Comparison of ENCODE assay signal across 9 cellular contexts in genomic region chr10:35635576-35635975, GRCh38. TPM values are rescaled to one million over a fixed set of nuclear protein-coding genes. Genes with fewer than 3 reads are reported as not detected.
DNase-seq lines count a peak whose midpoint lies in the region; ATAC-seq and TF ChIP-seq lines count a peak whose summit lies in the region.
"Had no signal": no experiment of that assay in that cellular context is flagged by ENCODE, and none has a peak within 500 bp of the region (broad histone marks: within the 10 kb centered on the region; RNA-seq: fewer than 3 reads in every experiment).

No MANE protein-coding gene starts in this region.

- H3K27me3 ChIP-seq in foreskin keratinocyte: peaks cover 2% of the 10 kb centered on the region

- no peak overlapping the region for H3K27ac ChIP-seq in C4-2B
- no peak overlapping the region for H3K27ac ChIP-seq in foreskin keratinocyte

- ATAC-seq in GM18502 (IDR thresholded peaks at IDR 0.05; ENCODE audit: poor library complexity, unreplicated experiment): peak; percentile 83
- peak; percentile 73 for ATAC-seq in HG03103 (IDR thresholded peaks at IDR 0.05; ENCODE audit: low read depth, unreplicated experiment)
- ATAC-seq in foreskin keratinocyte: peak; percentile 69
- peak; percentile 21 for ATAC-seq in omental fat pad (ENCODE audit: low FRiP score)
- ATAC-seq in HG03025 (IDR thresholded peaks at IDR 0.05; ENCODE audit: low FRiP score, unreplicated experiment): no peak

- peaks cover 3% of the 10 kb centered on the region for H3K4me1 ChIP-seq in foreskin keratinocyte

- TF ChIP-seq CTCF in C4-2B (conservative IDR thresholded peaks at IDR 0.05) (peak; percentile 91), foreskin keratinocyte (conservative IDR thresholded peaks at IDR 0.05) (peak; percentile 94), omental fat pad (IDR thresholded peaks at IDR 0.05) (peak in 2 of 3 donors; percentile 21 to 48)

- DNase-seq in NCI-H345 (lab: John Stamatoyannopoulos, UW) (peak; percentile 59), foreskin keratinocyte (peak in 1 of 2 donors; percentile 63), omental fat pad (ENCODE audit: low spot score) (no peak)
- DNase-seq in activated CD8-positive, alpha-beta memory T cell treated with anti-CD3 and anti-CD28 coated beads for 24 hours: peak; percentile 60

RNA-seq across cellular contexts. Expression of gene FZD8, which starts 6.5 kb away (rescaled TPM):
- total RNA-seq in foreskin keratinocyte (7.0 and 8.6 TPM in 2 replicates), omental fat pad (1 to 10 TPM; 3.8 to 7.1 (median 5.1) TPM)
- polyA plus RNA-seq in foreskin keratinocyte: 4.1 and 4.8 TPM in 2 replicates

RNA-seq across cellular contexts. Expression of gene GJD4, which starts 30.4 kb away (rescaled TPM):
- total RNA-seq in foreskin keratinocyte (not detected in 2 replicates), omental fat pad (not detected)
- polyA plus RNA-seq in foreskin keratinocyte: not detected in 2 replicates
- total RNA-seq: pulmonary artery endothelial cell had no signal

Comparison
In these comparisons a context has a peak if more than half of its experiments do, and no peak if none do; other contexts are left out.
1. CTCF ChIP-seq: peak in every context shown above with its lines; median percentile 94 in foreskin keratinocyte; 91 in C4-2B; 34 in omental fat pad.